Comparison of ENCODE assay signal across 12 cellular contexts in the genomic region with DNA sequence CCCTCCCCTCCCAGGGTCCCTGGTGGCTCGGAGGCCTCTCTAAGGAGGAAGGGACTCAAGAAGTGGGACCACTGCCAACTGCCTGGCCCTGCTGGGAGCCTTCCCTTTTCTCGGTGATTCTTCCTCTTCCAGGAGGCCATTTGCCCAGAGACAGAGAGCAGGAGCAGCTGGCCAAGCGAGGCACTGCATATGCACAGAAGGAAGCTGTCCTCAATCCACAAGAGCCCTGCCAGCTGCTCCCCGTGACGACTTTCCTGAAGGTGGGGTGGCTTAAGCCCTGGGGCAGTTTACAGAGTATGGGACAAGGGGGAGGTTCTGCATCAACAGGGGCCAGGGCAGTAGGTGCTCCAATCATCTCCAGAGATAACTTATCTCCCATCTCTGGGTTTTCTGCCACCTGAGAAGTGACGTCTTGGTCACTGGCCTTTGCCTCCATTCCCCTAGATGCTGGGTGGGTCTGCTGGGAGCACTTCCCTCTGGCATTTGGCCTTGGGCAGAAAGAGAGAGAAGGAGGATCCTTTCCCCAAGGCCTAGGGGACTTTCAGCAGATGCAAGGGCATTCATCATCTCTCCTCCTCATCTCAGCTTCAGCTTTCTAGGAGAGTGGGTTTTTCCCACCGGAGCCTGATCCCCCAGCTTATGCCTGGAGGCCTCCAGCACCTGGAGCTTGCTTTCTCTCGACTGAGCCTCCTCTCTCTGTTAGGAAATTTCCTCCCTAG. TPM values are rescaled to one million over a fixed set of nuclear protein-coding genes. Genes with fewer than 3 reads are reported as not detected.
DNase-seq lines count a peak whose midpoint lies in the region; ATAC-seq and TF ChIP-seq lines count a peak whose summit lies in the region.
"Had no signal": no experiment of that assay in that cellular context is flagged by ENCODE, and none has a peak within 500 bp of the region (broad histone marks: within the 10 kb centered on the region; RNA-seq: fewer than 3 reads in every experiment).

No MANE protein-coding gene starts in this region.

- H3K9me3 ChIP-seq in hepatocyte (ENCODE audit: low read depth) (no peaks in the 10 kb centered on the region), gastrocnemius medialis (no peaks in the 10 kb centered on the region), MG63 (no peaks in the 10 kb centered on the region)

- no peak overlapping the region for H2AFZ ChIP-seq in hepatocyte

- intact Hi-C loops in gastrocnemius medialis (cut with DNase I; ENCODE audit: low total_unique reads), result no loop called here

- H3K4me3 ChIP-seq in hepatocyte (no peak overlapping the region), gastrocnemius medialis (no peak overlapping the region), brain microvascular endothelial cell (ENCODE audit: low read depth, low read length) (no peak overlapping the region), MG63 (no peak overlapping the region)

- TF ChIP-seq CTCF in hepatocyte (IDR thresholded peaks at IDR 0.05; ENCODE audit: poor library complexity) (no peak), gastrocnemius medialis (IDR thresholded peaks at IDR 0.05 in 4 of 5, conservative IDR thresholded peaks at IDR 0.05 in 1 of 5) (no peak), brain microvascular endothelial cell (IDR thresholded peaks at IDR 0.05; ENCODE audit: low read depth, low read length, missing control alignments) (no peak)

- TF ChIP-seq POLR2A in gastrocnemius medialis (IDR thresholded peaks at IDR 0.05), result no peak

- no peaks in the 10 kb centered on the region for H3K36me3 ChIP-seq in hepatocyte (replicated peaks; ENCODE audit: insufficient read depth, low read depth)
- no peaks in the 10 kb centered on the region for H3K36me3 ChIP-seq in gastrocnemius medialis
- H3K36me3 ChIP-seq in brain microvascular endothelial cell (replicated peaks), result no peaks in the 10 kb centered on the region
- H3K36me3 ChIP-seq in MG63, result no peaks in the 10 kb centered on the region

- no peak for ATAC-seq in gastrocnemius medialis

- H3K27ac ChIP-seq in hepatocyte, result peak overlapping the region; percentile 30
- no peak overlapping the region for H3K27ac ChIP-seq in gastrocnemius medialis
- H3K27ac ChIP-seq in brain microvascular endothelial cell, result no peak overlapping the region
- H3K27ac ChIP-seq: 22Rv1 had no signal

- DNase-seq in NCI-H1092 treated with DMSO at 0.1 percent for 48 hours (lab: John Stamatoyannopoulos, UW) (peak; percentile 6), NCI-H1092 (lab: John Stamatoyannopoulos, UW) (no peak), SHP77 treated with DMSO at 0.1 percent for 48 hours (lab: John Stamatoyannopoulos, UW) (peak; percentile 21), hepatocyte (ENCODE audit: low spot score) (no peak), gastrocnemius medialis (peak; percentile 26 to 50), brain microvascular endothelial cell (no peak), MG63 (no peak), HUDEP-2 (lab: John Stamatoyannopoulos, UW; ENCODE audit: unreplicated experiment in 76 of 76) (no peak)

- H3K4me1 ChIP-seq in hepatocyte (ENCODE audit: insufficient read depth), result peaks cover 81% of the 10 kb centered on the region
- H3K4me1 ChIP-seq in gastrocnemius medialis, result no peaks in the 10 kb centered on the region

- H3K79me2 ChIP-seq in hepatocyte, result no peaks in the 10 kb centered on the region

- in situ Hi-C loops in gastrocnemius medialis (cut with MboI; ENCODE audit: low sequenced_read_pairs in 4 of 4), result no loop called here
- in situ Hi-C loops in brain microvascular endothelial cell (cut with HindIII; ENCODE audit: low pct_ligation_motif_present, low sequenced_read_pairs), result no loop called here

- H3K9me2 ChIP-seq in hepatocyte (replicated peaks; ENCODE audit: insufficient read depth), result no peaks in the 10 kb centered on the region

- 46% methylated on average over 8 of the region's 8 CpGs for whole genome bisulfite sequencing in hepatocyte (ENCODE audit: low lambda C conversion rate, missing lambda C conversion rate)

- no peak overlapping the region for H3K4me2 ChIP-seq in hepatocyte

- H3K27me3 ChIP-seq in hepatocyte (no peaks in the 10 kb centered on the region), gastrocnemius medialis (peaks cover 0 to 16% (median 3%) of the 10 kb centered on the region in 3 donors), brain microvascular endothelial cell (replicated peaks) (peaks cover 54% of the 10 kb centered on the region), MG63 (no peaks in the 10 kb centered on the region)

- H4K20me1 ChIP-seq in hepatocyte (ENCODE audit: insufficient read depth, poor library complexity, severe bottlenecking), result no peaks in the 10 kb centered on the region

RNA-seq across cellular contexts. Expression of a gene that starts 28.5 kb away (rescaled TPM):
- not detected in 2 replicates for total RNA-seq in hepatocyte
- polyA plus RNA-seq in hepatocyte, result 0.29 TPM in 1 of 2 replicates, not detected in the other
- total RNA-seq in gastrocnemius medialis, result not detected
- not detected in 2 replicates for total RNA-seq in MG63 (2014; rRNA removed; shearing (Covaris generic); ENCODE audit: low replicate concordance)
- total RNA-seq: activated T-helper 2 cell treated with anti-CD3 and anti-CD28 coated beads, Interferon-gamma antibody, Interleukin-2, Interleukin-4, amounts not matched to agents 10 μg/mL and 5 μg/mL and 100 μg/mL, durations not matched to agents 14 hours and 24 hours and 36 hours; cerebellum; LHCN-M2 had no signal

Comparison
In these comparisons a context has a peak if more than half of its experiments do, and no peak if none do; other contexts are left out.
1. DNase-seq: peak in NCI-H1092 treated with DMSO at 0.1 percent for 48 hours (single experiment), SHP77 treated with DMSO at 0.1 percent for 48 hours (single experiment) and gastrocnemius medialis (2 of 2); none in NCI-H1092 (single experiment), hepatocyte (single experiment), brain microvascular endothelial cell (single experiment), MG63 (single experiment) and HUDEP-2 (0 of 76).